Comparison of ENCODE assay signal across 14 cellular contexts in the genomic region with DNA sequence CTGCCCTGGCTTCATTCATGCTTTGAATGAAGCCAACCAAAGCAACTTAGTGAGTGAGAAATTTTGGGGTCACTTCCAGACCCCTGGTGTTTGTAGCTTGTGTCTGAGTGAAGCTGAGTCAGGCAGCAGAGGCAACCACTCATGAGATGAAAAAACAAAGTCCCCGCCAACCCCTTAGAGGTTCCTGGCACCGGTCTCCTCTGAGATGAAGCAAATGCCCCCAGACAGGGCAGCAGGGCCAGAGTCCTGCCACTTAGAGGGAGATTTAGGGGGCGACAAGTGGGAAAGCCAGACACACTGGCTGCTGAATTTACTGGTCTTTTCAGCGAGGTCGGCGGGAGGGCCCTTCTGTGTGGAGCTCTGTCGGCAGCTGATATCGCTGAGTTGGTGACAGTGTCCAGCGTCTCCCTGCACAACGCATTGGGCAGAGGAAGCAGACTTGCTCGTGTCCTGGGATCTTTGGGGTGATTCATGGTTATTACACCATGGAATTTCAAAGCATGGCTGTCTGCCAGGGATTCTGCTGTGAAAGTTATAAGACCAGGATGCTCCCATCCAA.
DNase-seq lines count a peak whose midpoint lies in the region; ATAC-seq and TF ChIP-seq lines count a peak whose summit lies in the region.
"Had no signal": no experiment of that assay in that cellular context is flagged by ENCODE, and none has a peak within 500 bp of the region (broad histone marks: within the 10 kb centered on the region; RNA-seq: fewer than 3 reads in every experiment).

No MANE protein-coding gene starts in this region.

- H3K36me3 ChIP-seq in RWPE2 (ENCODE audit: low read depth) (no peaks in the 10 kb centered on the region), sigmoid colon (no peaks in the 10 kb centered on the region)
- H3K36me3 ChIP-seq: heart right ventricle, transverse colon had no signal

- WGBS in sigmoid colon, 2 donors: 67 to 69% methylated on average over 11 of the region's 11 CpGs

- no peak for TF ChIP-seq POLR2A in sigmoid colon (IDR thresholded peaks at IDR 0.05)

- DNase-seq in GM04503 (ENCODE audit: low read depth) (peak; percentile 68), RWPE2 (ENCODE audit: low spot score) (peak; percentile 64), fibroblast of the aortic adventitia (ENCODE audit: low read depth) (peak; percentile 84), sigmoid colon (peak; percentile 75), NCI-H69 (lab: John Stamatoyannopoulos, UW) (no peak), NCI-H1105 (lab: John Stamatoyannopoulos, UW) (no peak), left colon (no peak)
- DNase-seq in activated CD8-positive, alpha-beta memory T cell treated with anti-CD3 and anti-CD28 coated beads, Interleukin-2, amount 50 U/mL, for 48 hours: no peak
- DNase-seq: activated CD4-positive, alpha-beta T cell treated with anti-CD3 and anti-CD28 coated beads, Interleukin-2, amount 50 U/mL, for 4 hours; DMS53; heart right ventricle; NCI-H2029 treated with DMSO at 0.1 percent for 48 hours; SHP77; transverse colon had no signal

- H3K4me1 ChIP-seq in RWPE2 (ENCODE audit: insufficient read depth, poor library complexity, severe bottlenecking) (peaks cover 10% of the 10 kb centered on the region), sigmoid colon (peaks cover 0 to 21% (median 12%) of the 10 kb centered on the region in 4 donors)
- H3K4me1 ChIP-seq: transverse colon had no signal

- no peak for TF ChIP-seq EP300 in sigmoid colon (IDR thresholded peaks at IDR 0.05)

- no peak overlapping the region for H3K27ac ChIP-seq in RWPE2 (ENCODE audit: poor library complexity, severe bottlenecking)
- peak overlapping the region in 1 of 4 donors; percentile 22 for H3K27ac ChIP-seq in sigmoid colon
- H3K27ac ChIP-seq: heart right ventricle had no signal

- no peaks in the 10 kb centered on the region for H3K27me3 ChIP-seq in RWPE2 (ENCODE audit: insufficient read depth, poor library complexity, severe bottlenecking)
- no peaks in the 10 kb centered on the region for H3K27me3 ChIP-seq in sigmoid colon
- H3K27me3 ChIP-seq: transverse colon had no signal

- intact Hi-C loops in sigmoid colon (cut with DNase I): no loop called here
- intact Hi-C loops in left colon (cut with DNase I, micrococcal nuclease): no loop called here

- H3K9me3 ChIP-seq in RWPE2 (ENCODE audit: severe bottlenecking) (peaks cover 2% of the 10 kb centered on the region), sigmoid colon (peaks cover 0 to 2% (median 0%) of the 10 kb centered on the region in 4 donors)
- H3K9me3 ChIP-seq: transverse colon had no signal

- peak; percentile 72 for ATAC-seq in RWPE2 (ENCODE audit: low read depth)
- ATAC-seq in left colon: no peak

- no peak overlapping the region for H3K4me3 ChIP-seq in RWPE2 (ENCODE audit: severe bottlenecking)
- no peak overlapping the region for H3K4me3 ChIP-seq in fibroblast of the aortic adventitia (ENCODE audit: low read depth, low read length)
- no peak overlapping the region for H3K4me3 ChIP-seq in sigmoid colon
- H3K4me3 ChIP-seq: heart right ventricle, transverse colon had no signal

- TF ChIP-seq CTCF in RWPE2 (IDR thresholded peaks at IDR 0.05; ENCODE audit: poor library complexity, severe bottlenecking): no peak
- TF ChIP-seq CTCF in fibroblast of the aortic adventitia (IDR thresholded peaks at IDR 0.05; ENCODE audit: insufficient read depth, low read length): no peak
- TF ChIP-seq CTCF in sigmoid colon (IDR thresholded peaks at IDR 0.05): no peak

Comparison
In these comparisons a context has a peak if more than half of its experiments do, and no peak if none do; other contexts are left out.
1. DNase-seq: peak in GM04503 (single experiment), RWPE2 (single experiment), fibroblast of the aortic adventitia (single experiment) and sigmoid colon (single experiment); none in NCI-H69 (single experiment), NCI-H1105 (single experiment), left colon (0 of 2) and activated CD8-positive, alpha-beta memory T cell treated with anti-CD3 and anti-CD28 coated beads, Interleukin-2, amount 50 U/mL, for 48 hours (single experiment).